Comparison of ENCODE assay signal across 1 cellular context in genomic region chr6:14720411-14721102, GRCh38.
TF ChIP-seq lines count a peak whose summit lies in the region.

No MANE protein-coding gene starts in this region.

TF ChIP-seq in GM12878, 131 proteins besides CTCF, POLR2A, EP300 and RAD21 (continued from another document):
- TF ChIP-seq HSF1 (IDR thresholded peaks at IDR 0.05; ENCODE audit: low read depth, low read length), result no peak
- no peak for TF ChIP-seq LARP7 (IDR thresholded peaks at IDR 0.05)
- TF ChIP-seq PKNOX1 (IDR thresholded peaks at IDR 0.05), result peak; percentile 50; the same call in 1 of the 2 replicates
TF ChIP-seq in GM12878: peak in this region for 3.
